In the genomic region with DNA sequence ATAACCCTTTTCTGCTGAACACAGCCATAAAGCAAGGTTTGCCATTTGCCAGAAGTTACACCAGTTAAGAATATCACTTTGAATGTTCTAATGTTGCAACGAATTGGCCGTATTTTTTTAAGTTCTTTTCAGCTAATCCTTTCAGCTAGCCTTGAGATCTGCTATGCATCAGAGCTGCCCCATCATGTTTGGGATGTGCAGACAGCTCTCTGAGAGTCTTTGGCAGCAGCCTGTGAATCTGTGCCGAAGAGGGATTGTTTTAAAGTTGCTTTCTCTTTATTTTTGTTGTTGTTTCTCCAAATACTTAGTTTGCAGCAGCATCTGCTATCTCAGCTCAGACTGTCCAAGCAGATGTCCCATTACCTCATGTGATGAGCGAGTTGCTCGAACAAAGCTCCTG, we compare ENCODE assay signal across 24 cellular contexts.
DNase-seq lines count a peak whose midpoint lies in the region; ATAC-seq lines count a peak whose summit lies in the region.
"Had no signal": no experiment of that assay in that cellular context is flagged by ENCODE, and none has a peak within 500 bp of the region (broad histone marks: within the 10 kb centered on the region; RNA-seq: fewer than 3 reads in every experiment).

No MANE protein-coding gene starts in this region.

- ATAC-seq in left cardiac atrium: peak; percentile 59 to 67
- peak; percentile 48 for ATAC-seq in sciatic nerve
- no peak for ATAC-seq in GM21619 (IDR thresholded peaks at IDR 0.05; ENCODE audit: unreplicated experiment)
- ATAC-seq in GM19324 (IDR thresholded peaks at IDR 0.05; ENCODE audit: low FRiP score, unreplicated experiment): no peak
- ATAC-seq in GM18502 (IDR thresholded peaks at IDR 0.05; ENCODE audit: poor library complexity, unreplicated experiment): no peak
- ATAC-seq: activated naive CD8-positive, alpha-beta T cell treated with anti-CD3 and anti-CD28 coated beads, Interleukin-2, amount 50 U/mL, for 24 hours; stimulated activated effector memory CD8-positive, alpha-beta T cell treated with anti-CD3 and anti-CD28 coated beads, Interleukin-12 subunit alpha, Interleukin-12 subunit beta, amount 100 ng/mL, for 72 hours; WTC11 had no signal

- peak; percentile 4 for DNase-seq in EH (ENCODE audit: low read depth)
- peak; percentile 66 for DNase-seq in amniotic epithelial cell (ENCODE audit: low read depth)
- DNase-seq in left cardiac atrium: no peak
- DNase-seq in sciatic nerve (ENCODE audit: low spot score): no peak
- no peak for DNase-seq in NCI-H1694 treated with DMSO at 0.1 percent for 48 hours (lab: John Stamatoyannopoulos, UW)
- DNase-seq: activated CD4-positive, alpha-beta T cell treated with anti-CD3 and anti-CD28 coated beads, Interleukin-2, amount 50 U/mL, for 4 hours; activated effector memory CD4-positive, alpha-beta T cell treated with anti-CD3 and anti-CD28 coated beads, Interleukin-2, amount 50 U/mL, for 16 hours; activated naive CD8-positive, alpha-beta T cell treated with anti-CD3 and anti-CD28 coated beads, Interleukin-2, amount 50 U/mL, for 24 hours; brain microvascular endothelial cell; CD4-positive, CD25-positive, alpha-beta regulatory T cell; foreskin melanocyte; hippocampal formation; islet precursor cell; KBM-7; naive B cell; NCI-H1694; occipital lobe; sigmoid colon; T-helper 9 cell had no signal

- intact Hi-C loops in left cardiac atrium (cut with DNase I) (no loop called here), sciatic nerve (cut with DNase I) (no loop called here)

Comparison
In these comparisons a context has a peak if more than half of its experiments do, and no peak if none do; other contexts are left out.
1. DNase-seq: peak in EH (single experiment) and amniotic epithelial cell (single experiment); none in left cardiac atrium (single experiment), sciatic nerve (single experiment) and NCI-H1694 treated with DMSO at 0.1 percent for 48 hours (single experiment).
2. ATAC-seq: peak in left cardiac atrium (2 of 2) and sciatic nerve (single experiment); none in GM21619 (single experiment), GM19324 (single experiment) and GM18502 (single experiment).